In the genomic region with DNA sequence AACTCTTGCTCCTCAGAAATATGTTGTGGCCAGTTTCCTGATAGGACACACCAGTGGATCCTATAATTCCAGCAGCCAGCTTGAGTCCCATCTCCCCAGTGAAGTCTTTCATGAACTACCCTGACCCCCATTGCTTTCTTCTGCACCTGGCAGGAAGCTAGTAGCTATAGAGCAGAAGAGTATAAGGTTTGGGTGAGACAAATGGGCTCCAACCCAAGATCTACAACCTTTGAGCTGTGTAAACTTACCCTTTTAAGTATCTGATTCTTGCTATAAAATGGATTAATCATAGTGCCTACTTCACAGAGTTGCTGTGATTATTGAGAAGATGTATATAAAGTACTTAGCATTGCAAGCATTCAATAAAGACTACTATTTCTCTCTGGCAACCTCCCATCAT, we compare ENCODE assay signal across 28 cellular contexts.
"Had no signal": no experiment of that assay in that cellular context is flagged by ENCODE, and none has a peak within 500 bp of the region (broad histone marks: within the 10 kb centered on the region; RNA-seq: fewer than 3 reads in every experiment).

No MANE protein-coding gene starts in this region.

- H3K27me3 ChIP-seq: stomach, suprapubic skin, testis, thyroid gland, tibial artery, tibial nerve, transverse colon, upper lobe of left lung, upper lobe of right lung, uterus, vagina had no signal

- H3K27ac Mint-ChIP-seq: stimulated activated effector memory CD8-positive, alpha-beta T cell treated with anti-CD3 and anti-CD28 coated beads, Interleukin-12 subunit alpha, Interleukin-12 subunit beta, amount 100 ng/mL, for 72 hours; stimulated activated memory B cell treated with anti-CD40 and anti-IgM and Interleukin-4, amounts not matched to agents 10 μg/mL and 1 μg/mL and 100 μg/mL, for 72 hours; stimulated activated naive B cell treated with anti-CD40 and anti-IgM and Interleukin-4, amounts not matched to agents 10 μg/mL and 1 μg/mL and 100 μg/mL, for 72 hours; stimulated activated naive CD8-positive, alpha-beta T cell treated with anti-CD3 and anti-CD28 coated beads, Interleukin-15, amount 100 ng/mL, for 72 hours; stimulated activated naive CD8-positive, alpha-beta T cell treated with anti-CD3 and anti-CD28 coated beads, Interleukin-15, Interleukin-2, amounts not matched to agents 100 ng/mL and 50 ng/mL, for 24 hours; type B pancreatic cell had no signal

- H3K27me3 Mint-ChIP-seq: stimulated activated memory B cell treated with anti-CD40 and anti-IgM and Interleukin-4, amounts not matched to agents 10 μg/mL and 1 μg/mL and 100 μg/mL, for 72 hours; stimulated activated naive B cell treated with anti-CD40 and anti-IgM and Interleukin-4, amounts not matched to agents 10 μg/mL and 1 μg/mL and 100 μg/mL, for 72 hours had no signal

- H3K36me3 ChIP-seq: stomach, suprapubic skin, thoracic aorta, thyroid gland, tibial artery, tibial nerve, transverse colon, upper lobe of left lung, upper lobe of right lung, uterus, vagina had no signal

- H3K4me3 Mint-ChIP-seq: stimulated activated effector memory CD8-positive, alpha-beta T cell treated with anti-CD3 and anti-CD28 coated beads, Interleukin-12 subunit alpha, Interleukin-12 subunit beta, amount 100 ng/mL, for 72 hours; stimulated activated memory B cell treated with anti-CD40 and anti-IgM and Interleukin-4, amounts not matched to agents 10 μg/mL and 1 μg/mL and 100 μg/mL, for 72 hours; stimulated activated naive B cell treated with anti-CD40 and anti-IgM and Interleukin-4, amounts not matched to agents 10 μg/mL and 1 μg/mL and 100 μg/mL, for 72 hours; stimulated activated naive CD8-positive, alpha-beta T cell treated with anti-CD3 and anti-CD28 coated beads, Interleukin-15, amount 100 ng/mL, for 72 hours; stimulated activated naive CD8-positive, alpha-beta T cell treated with anti-CD3 and anti-CD28 coated beads, Interleukin-15, Interleukin-2, amounts not matched to agents 100 ng/mL and 50 ng/mL, for 24 hours; type B pancreatic cell had no signal

- H3K4me3 ChIP-seq: stomach, suprapubic skin, testis, thoracic aorta, thyroid gland, tibial artery, tibial nerve, transverse colon, upper lobe of left lung, upper lobe of right lung, uterus, vagina had no signal

- H3K36me3 Mint-ChIP-seq: stimulated activated memory B cell treated with anti-CD40 and anti-IgM and Interleukin-4, amounts not matched to agents 10 μg/mL and 1 μg/mL and 100 μg/mL, for 72 hours; stimulated activated naive B cell treated with anti-CD40 and anti-IgM and Interleukin-4, amounts not matched to agents 10 μg/mL and 1 μg/mL and 100 μg/mL, for 72 hours; type B pancreatic cell had no signal

- H3K9me3 ChIP-seq: stomach, suprapubic skin, testis, thoracic aorta, thyroid gland, tibial artery, tibial nerve, transverse colon, upper lobe of left lung, upper lobe of right lung, uterus, vagina had no signal

- DNase-seq: stimulated activated CD4-positive, alpha-beta T cell treated with anti-CD3 and anti-CD28 coated beads, Interleukin-2, amount 100 ng/mL, for 48 hours; stimulated activated CD4-positive, alpha-beta T cell treated with anti-CD3 and anti-CD28 coated beads, Interleukin-4, amount 100 ng/mL, for 1 hour; stimulated activated CD4-positive, alpha-beta T cell treated with anti-CD3 and anti-CD28 coated beads, Interleukin-4, amount 100 ng/mL, for 24 hours; stimulated activated CD4-positive, alpha-beta T cell treated with anti-CD3 and anti-CD28 coated beads, Interleukin-4, amount 100 ng/mL, for 4 hours; stimulated activated CD8-positive, alpha-beta memory T cell treated with anti-CD3 and anti-CD28 coated beads, Interleukin-4, amount 100 ng/mL, for 48 hours; stimulated activated naive B cell treated with anti-CD40 and anti-IgM and Interleukin-4, amounts not matched to agents 10 μg/mL and 1 μg/mL and 100 μg/mL, for 72 hours; stimulated activated naive CD4-positive, alpha-beta T cell; stimulated activated naive CD4-positive, alpha-beta T cell treated with Interleukin-2 at 50 U/mL for 16 hours; stimulated activated naive CD8-positive, alpha-beta T cell treated with anti-CD3 and anti-CD28 coated beads, Interleukin-15, amount 100 ng/mL, for 72 hours; stimulated activated naive CD8-positive, alpha-beta T cell treated with anti-CD3 and anti-CD28 coated beads, Interleukin-15, Interleukin-2, amounts not matched to agents 100 U/mL and 50 U/mL, for 24 hours; stomach; substantia nigra; testis; thyroid gland; tibial artery; transverse colon; trophoblast cell; upper lobe of left lung; upper lobe of right lung; uterus had no signal

- H3K4me1 Mint-ChIP-seq: stimulated activated effector memory CD8-positive, alpha-beta T cell treated with anti-CD3 and anti-CD28 coated beads, Interleukin-12 subunit alpha, Interleukin-12 subunit beta, amount 100 ng/mL, for 72 hours; stimulated activated memory B cell treated with anti-CD40 and anti-IgM and Interleukin-4, amounts not matched to agents 10 μg/mL and 1 μg/mL and 100 μg/mL, for 72 hours; stimulated activated naive B cell treated with anti-CD40 and anti-IgM and Interleukin-4, amounts not matched to agents 10 μg/mL and 1 μg/mL and 100 μg/mL, for 72 hours; stimulated activated naive CD8-positive, alpha-beta T cell treated with anti-CD3 and anti-CD28 coated beads, Interleukin-15, amount 100 ng/mL, for 72 hours had no signal

- H3K4me1 ChIP-seq: stomach, suprapubic skin, testis, thyroid gland, tibial artery, tibial nerve, transverse colon, upper lobe of left lung, upper lobe of right lung, uterus, vagina had no signal

- ATAC-seq: stimulated activated effector memory CD8-positive, alpha-beta T cell treated with anti-CD3 and anti-CD28 coated beads, Interleukin-12 subunit alpha, Interleukin-12 subunit beta, amount 100 ng/mL, for 72 hours; stimulated activated memory B cell treated with anti-CD40 and anti-IgM and Interleukin-4, amounts not matched to agents 10 μg/mL and 1 μg/mL and 100 μg/mL, for 72 hours; stimulated activated naive B cell treated with anti-CD40 and anti-IgM and Interleukin-4, amounts not matched to agents 10 μg/mL and 1 μg/mL and 100 μg/mL, for 72 hours; stimulated activated naive CD8-positive, alpha-beta T cell treated with anti-CD3 and anti-CD28 coated beads, Interleukin-15, amount 100 ng/mL, for 72 hours; stimulated activated naive CD8-positive, alpha-beta T cell treated with anti-CD3 and anti-CD28 coated beads, Interleukin-15, Interleukin-2, amounts not matched to agents 100 U/mL and 50 U/mL, for 24 hours; upper lobe of right lung had no signal

- H3K27ac ChIP-seq: stomach, suprapubic skin, testis, thoracic aorta, thyroid gland, tibial artery, tibial nerve, transverse colon, upper lobe of left lung, upper lobe of right lung, uterus, vagina had no signal

- H3K9me3 Mint-ChIP-seq: stimulated activated effector memory CD8-positive, alpha-beta T cell treated with anti-CD3 and anti-CD28 coated beads, Interleukin-12 subunit alpha, Interleukin-12 subunit beta, amount 100 ng/mL, for 72 hours; stimulated activated memory B cell treated with anti-CD40 and anti-IgM and Interleukin-4, amounts not matched to agents 10 μg/mL and 1 μg/mL and 100 μg/mL, for 72 hours; type B pancreatic cell had no signal
